14 cellular contexts compared by ENCODE assay signal in genomic region chr3:48519244-48519643, GRCh38. TPM values are rescaled to one million over a fixed set of nuclear protein-coding genes. Genes with fewer than 3 reads are reported as not detected.
"Had no signal": no experiment of that assay in that cellular context is flagged by ENCODE, and none has a peak within 500 bp of the region (broad histone marks: within the 10 kb centered on the region; RNA-seq: fewer than 3 reads in every experiment).

No MANE protein-coding gene starts in this region.

- H3K27ac ChIP-seq: thyroid gland had no signal

- H3K4me1 Mint-ChIP-seq: brain had no signal

- H3K9me3 ChIP-seq: thyroid gland had no signal

- H3K4me3 Mint-ChIP-seq: brain; dendritic cell treated with granulocyte-macrophage colony-stimulating factor and Interleukin-4, amounts not matched to agents 40 ng/mL and 50 ng/mL, for 4 days had no signal

- DNase-seq: activated CD4-positive, alpha-beta T cell treated with anti-CD3 and anti-CD28 coated beads, Interleukin-2, amount 50 U/mL, for 1 hour; activated CD4-positive, CD25-positive, alpha-beta regulatory T cell; activated CD8-positive, alpha-beta memory T cell treated with anti-CD3 and anti-CD28 coated beads, Interleukin-2, amount 50 U/mL, for 48 hours; activated naive CD4-positive, alpha-beta T cell treated with anti-CD3 and anti-CD28 coated beads, Interleukin-2, amount 50 U/mL, for 16 hours; amygdala; erythroblast; mesendoderm had no signal

- FAIRE-seq: urothelium cell line had no signal

- H3K27me3 ChIP-seq: thyroid gland had no signal

- H3K27ac Mint-ChIP-seq: brain; dendritic cell treated with granulocyte-macrophage colony-stimulating factor and Interleukin-4, amounts not matched to agents 40 ng/mL and 50 ng/mL, for 4 days had no signal

- H3K36me3 ChIP-seq: thyroid gland had no signal

- H3K9me3 Mint-ChIP-seq: brain; dendritic cell treated with granulocyte-macrophage colony-stimulating factor and Interleukin-4, amounts not matched to agents 40 ng/mL and 50 ng/mL, for 4 days had no signal

- H3K4me3 ChIP-seq: skin epidermis, thyroid gland had no signal

- H3K27me3 Mint-ChIP-seq: brain; dendritic cell treated with granulocyte-macrophage colony-stimulating factor and Interleukin-4, amounts not matched to agents 40 ng/mL and 50 ng/mL, for 4 days had no signal

RNA-seq across cellular contexts. Expression of gene UCN2, which starts 44.3 kb away (rescaled TPM):
- total RNA-seq: T-helper 1 cell treated with Interleukin-12 subunit alpha and Interleukin-12 subunit beta and Interleukin-4 antibody, amounts not matched to agents 30 ng/mL and 1 ng/mL, for 36 hours; thyroid gland had no signal
- polyA plus RNA-seq: liver had no signal
